8 cellular contexts compared by ENCODE assay signal in genomic region chr6:142155895-142156757, GRCh38. TPM values are rescaled to one million over a fixed set of nuclear protein-coding genes. Genes with fewer than 3 reads are reported as not detected.
DNase-seq lines count a peak whose midpoint lies in the region; ATAC-seq and TF ChIP-seq lines count a peak whose summit lies in the region.

No MANE protein-coding gene starts in this region.

- ATAC-seq in HG03139 (IDR thresholded peaks at IDR 0.05; ENCODE audit: unreplicated experiment) (peak; percentile 57), HG02623 (IDR thresholded peaks at IDR 0.05; ENCODE audit: unreplicated experiment) (no peak)

- DNase-seq in NOMO-1 treated with DMSO at 0.1 percent for 48 hours (lab: John Stamatoyannopoulos, UW; ENCODE audit: unreplicated experiment) (peak; percentile 29), NOMO-1 treated with dmso at 0.1 percent for 144 hours (lab: John Stamatoyannopoulos, UW; ENCODE audit: unreplicated experiment) (no peak), SKM-1 (lab: John Stamatoyannopoulos, UW; ENCODE audit: unreplicated experiment) (peak; percentile 18), foreskin melanocyte (peak; percentile 31), prostate gland (ENCODE audit: low spot score) (no peak)
- DNase-seq in stimulated activated CD4-positive, alpha-beta T cell treated with anti-CD3 and anti-CD28 coated beads, Interleukin-15, amount 100 ng/mL, for 24 hours: no peak

- no peak for TF ChIP-seq POLR2A in prostate gland (IDR thresholded peaks at IDR 0.05)

- H3K4me3 ChIP-seq in prostate gland: no peak overlapping the region

- H3K4me1 ChIP-seq in prostate gland (replicated peaks): no peaks in the 10 kb centered on the region

- peak in 3 of 4 experiments; percentile 39 to 55 (median 49) for TF ChIP-seq CTCF in prostate gland (IDR thresholded peaks at IDR 0.05)

- 60% methylated on average over 5 of the region's 5 CpGs for WGBS in prostate gland

- no peaks in the 10 kb centered on the region for H3K27me3 ChIP-seq in prostate gland (replicated peaks; ENCODE audit: insufficient read depth)

- no peaks in the 10 kb centered on the region for H3K9me3 ChIP-seq in prostate gland

- intact Hi-C loops in prostate gland (cut with DNase I): no loop called here

- no peak overlapping the region for H3K27ac ChIP-seq in prostate gland

- H3K36me3 ChIP-seq in prostate gland: no peaks in the 10 kb centered on the region

RNA-seq across cellular contexts. Expression of gene VTA1, which starts 9.1 kb away (rescaled TPM):
- 10 to 100 TPM; 38.5 to 44.7 TPM for total RNA-seq in prostate gland

RNA-seq across cellular contexts. Expression of gene NMBR, which starts 9.2 kb away (rescaled TPM):
- total RNA-seq in prostate gland: not detected

RNA-seq across cellular contexts. Expression of gene GJE1, which starts 23.4 kb away (rescaled TPM):
- total RNA-seq in prostate gland: not detected

Comparison
In these comparisons a context has a peak if more than half of its experiments do, and no peak if none do; other contexts are left out.
1. DNase-seq: peak in NOMO-1 treated with DMSO at 0.1 percent for 48 hours (single experiment), SKM-1 (single experiment) and foreskin melanocyte (single experiment); none in NOMO-1 treated with dmso at 0.1 percent for 144 hours (single experiment), prostate gland (single experiment) and stimulated activated CD4-positive, alpha-beta T cell treated with anti-CD3 and anti-CD28 coated beads, Interleukin-15, amount 100 ng/mL, for 24 hours (single experiment).